Comparison of ENCODE assay signal across 15 cellular contexts in genomic region chr3:197333901-197334639, GRCh38. TPM values are rescaled to one million over a fixed set of nuclear protein-coding genes. Genes with fewer than 3 reads are reported as not detected.
DNase-seq lines count a peak whose midpoint lies in the region; ATAC-seq and TF ChIP-seq lines count a peak whose summit lies in the region.
"Had no signal": no experiment of that assay in that cellular context is flagged by ENCODE, and none has a peak within 500 bp of the region (broad histone marks: within the 10 kb centered on the region; RNA-seq: fewer than 3 reads in every experiment).

No MANE protein-coding gene starts in this region.

- H3K27me3 ChIP-seq in left lung = no peaks in the 10 kb centered on the region
- no peaks in the 10 kb centered on the region for H3K27me3 ChIP-seq in thyroid gland
- H3K27me3 ChIP-seq: BE2C had no signal

- no peak overlapping the region for H3K4me3 ChIP-seq in left lung
- H3K4me3 ChIP-seq in thyroid gland (replicated peaks in 1 of 3) = no peak overlapping the region
- H3K4me3 ChIP-seq: GM23248 had no signal

- H3K4me1 ChIP-seq in left lung (no peaks in the 10 kb centered on the region), thyroid gland (peaks cover 18 to 27% of the 10 kb centered on the region in 2 donors)

- H3K36me3 ChIP-seq in left lung = no peaks in the 10 kb centered on the region
- no peaks in the 10 kb centered on the region for H3K36me3 ChIP-seq in thyroid gland
- H3K36me3 ChIP-seq: BE2C had no signal

- peak in 1 of 2 donors; percentile 11 for TF ChIP-seq POLR2A in thyroid gland (IDR thresholded peaks at IDR 0.05)

- H3K4me1 Mint-ChIP-seq in WTC11 = peaks cover 23% of the 10 kb centered on the region
- H3K4me1 Mint-ChIP-seq: central memory CD8-positive, alpha-beta T cell had no signal

- H3K27me3 Mint-ChIP-seq in WTC11 (ENCODE audit: low read depth) = peaks cover 2% of the 10 kb centered on the region; the same call in 1 of the 2 replicates

- TF ChIP-seq CTCF in WTC11 (IDR thresholded peaks at IDR 0.05) (no peak), left lung (IDR thresholded peaks at IDR 0.05) (no peak), thyroid gland (IDR thresholded peaks at IDR 0.05) (no peak)

- DNase-seq in NCI-H187 treated with DMSO at 0.1 percent for 48 hours (lab: John Stamatoyannopoulos, UW) (peak; percentile 42), WTC11 (ENCODE audit: low spot score) (no peak), left lung (no peak), thyroid gland (peak; percentile 83 to 86), cerebellar cortex (ENCODE audit: low spot score) (no peak), NCI-H774 (lab: John Stamatoyannopoulos, UW) (no peak)
- DNase-seq: activated CD8-positive, alpha-beta T cell treated with anti-CD3 and anti-CD28 coated beads, Interleukin-2, amount 10 ng/mL, durations not matched to agents 7 days and 5 days; BE2C; GM23248; KG1; NCI-H1048; NK-92 treated with Interleukin-12 subunit alpha and Interleukin-12 subunit beta, amount 100 ng/mL, for 24 hours had no signal

- H3K27ac ChIP-seq in left lung = no peak overlapping the region
- H3K27ac ChIP-seq in thyroid gland = peak overlapping the region; percentile 68 to 89 (median 69)
- H3K27ac ChIP-seq: GM23248, HL-60 had no signal

- 45 to 48% methylated on average over 11 of the region's 11 CpGs for WGBS in thyroid gland, 2 donors

- CTCF ChIA-PET in WTC11 (lab: Charles Lee) = no interaction called here

- H3K36me3 Mint-ChIP-seq in WTC11 = no peaks in the 10 kb centered on the region

- H3K9me3 ChIP-seq in left lung (no peaks in the 10 kb centered on the region), thyroid gland (no peaks in the 10 kb centered on the region)
- H3K9me3 ChIP-seq: BE2C had no signal

- intact Hi-C loops in left lung (cut with DNase I) (no loop called here), thyroid gland (cut with DNase I) (no loop called here)

- no peaks in the 10 kb centered on the region for H3K9me3 Mint-ChIP-seq in WTC11
- H3K9me3 Mint-ChIP-seq: central memory CD8-positive, alpha-beta T cell had no signal

- ATAC-seq in WTC11 (peak; percentile 62), left lung (peak; percentile 87), HG02678 (IDR thresholded peaks at IDR 0.05; ENCODE audit: unreplicated experiment) (no peak)
- ATAC-seq: activated CD8-positive, alpha-beta T cell treated with anti-CD3 and anti-CD28 coated beads, Interleukin-2, amount 10 ng/mL, durations not matched to agents 7 days and 5 days had no signal

- 0 out of 2 replicates have a peak overlapping the region, but pooled peaks have one; percentile 44 for H3K27ac Mint-ChIP-seq in WTC11
- H3K27ac Mint-ChIP-seq: activated CD8-positive, alpha-beta T cell treated with anti-CD3 and anti-CD28 coated beads, Interleukin-2, amount 10 ng/mL, durations not matched to agents 7 days and 5 days had no signal

- H3K4me3 Mint-ChIP-seq in WTC11 = no peak overlapping the region
- H3K4me3 Mint-ChIP-seq: activated CD8-positive, alpha-beta T cell treated with anti-CD3 and anti-CD28 coated beads, Interleukin-2, amount 10 ng/mL, durations not matched to agents 7 days and 5 days; central memory CD8-positive, alpha-beta T cell had no signal

- POLR2A ChIA-PET in WTC11 (lab: Charles Lee) = interaction anchor here (0.6 kb wide), 1 partner anchor 107 kb away, joined by 3 read pairs; no protein-coding TSS in a partner anchor

TF ChIP-seq in WTC11, 78 proteins besides CTCF, POLR2A, EP300 and RAD21 (continues in another document):
- TF ChIP-seq, protein P1, sequence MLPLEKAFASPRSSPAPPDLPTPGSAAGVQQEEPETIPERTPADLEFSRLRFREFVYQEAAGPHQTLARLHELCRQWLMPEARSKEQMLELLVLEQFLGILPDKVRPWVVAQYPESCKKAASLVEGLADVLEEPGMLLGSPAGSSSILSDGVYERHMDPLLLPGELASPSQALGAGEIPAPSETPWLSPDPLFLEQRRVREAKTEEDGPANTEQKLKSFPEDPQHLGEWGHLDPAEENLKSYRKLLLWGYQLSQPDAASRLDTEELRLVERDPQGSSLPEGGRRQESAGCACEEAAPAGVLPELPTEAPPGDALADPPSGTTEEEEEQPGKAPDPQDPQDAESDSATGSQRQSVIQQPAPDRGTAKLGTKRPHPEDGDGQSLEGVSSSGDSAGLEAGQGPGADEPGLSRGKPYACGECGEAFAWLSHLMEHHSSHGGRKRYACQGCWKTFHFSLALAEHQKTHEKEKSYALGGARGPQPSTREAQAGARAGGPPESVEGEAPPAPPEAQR (CRISPR knock-in tag; IDR thresholded peaks at IDR 0.05) = no peak
- TF ChIP-seq FOXP1 (CRISPR knock-in tag; IDR thresholded peaks at IDR 0.05; ENCODE audit: borderline replicate concordance) (no peak), CREM (CRISPR knock-in tag; IDR thresholded peaks at IDR 0.05) (no peak), GRHL2 (CRISPR knock-in tag; IDR thresholded peaks at IDR 0.05; ENCODE audit: insufficient replicate concordance, severe bottlenecking) (no peak), ATF2 (CRISPR knock-in tag; IDR thresholded peaks at IDR 0.05; ENCODE audit: borderline replicate concordance, low read depth) (no peak), SP1 (CRISPR knock-in tag; conservative IDR thresholded peaks at IDR 0.05) (no peak), STAT6 (CRISPR knock-in tag; conservative IDR thresholded peaks at IDR 0.05; ENCODE audit: low read depth) (no peak), JAZF1 (CRISPR knock-in tag; IDR thresholded peaks at IDR 0.05) (no peak), ZNF317 (CRISPR knock-in tag; IDR thresholded peaks at IDR 0.05; ENCODE audit: borderline replicate concordance, low read depth) (no peak), ERG (CRISPR knock-in tag; IDR thresholded peaks at IDR 0.05) (no peak), ATF1 (CRISPR knock-in tag; IDR thresholded peaks at IDR 0.05) (no peak)
- TF ChIP-seq, protein P2, sequence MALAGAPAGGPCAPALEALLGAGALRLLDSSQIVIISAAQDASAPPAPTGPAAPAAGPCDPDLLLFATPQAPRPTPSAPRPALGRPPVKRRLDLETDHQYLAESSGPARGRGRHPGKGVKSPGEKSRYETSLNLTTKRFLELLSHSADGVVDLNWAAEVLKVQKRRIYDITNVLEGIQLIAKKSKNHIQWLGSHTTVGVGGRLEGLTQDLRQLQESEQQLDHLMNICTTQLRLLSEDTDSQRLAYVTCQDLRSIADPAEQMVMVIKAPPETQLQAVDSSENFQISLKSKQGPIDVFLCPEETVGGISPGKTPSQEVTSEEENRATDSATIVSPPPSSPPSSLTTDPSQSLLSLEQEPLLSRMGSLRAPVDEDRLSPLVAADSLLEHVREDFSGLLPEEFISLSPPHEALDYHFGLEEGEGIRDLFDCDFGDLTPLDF (CRISPR knock-in tag; IDR thresholded peaks at IDR 0.05) = no peak
- TF ChIP-seq, protein P3, sequence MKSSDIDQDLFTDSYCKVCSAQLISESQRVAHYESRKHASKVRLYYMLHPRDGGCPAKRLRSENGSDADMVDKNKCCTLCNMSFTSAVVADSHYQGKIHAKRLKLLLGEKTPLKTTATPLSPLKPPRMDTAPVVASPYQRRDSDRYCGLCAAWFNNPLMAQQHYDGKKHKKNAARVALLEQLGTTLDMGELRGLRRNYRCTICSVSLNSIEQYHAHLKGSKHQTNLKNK (CRISPR knock-in tag; IDR thresholded peaks at IDR 0.05) = no peak

RNA-seq across cellular contexts. Expression of gene DLG1, which starts 35.7 kb away (rescaled TPM):
- total RNA-seq in WTC11 (2021) (72.0 to 81.1 TPM (median 72.7 TPM) in 3 replicates), left lung (10 to 100 TPM; 71.0 to 82.7 TPM), thyroid gland (100 to 1,000 TPM; 111 to 233 (median 174) TPM)

Comparison
In these comparisons a context has a peak if more than half of its experiments do, and no peak if none do; other contexts are left out.
1. DNase-seq: peak in NCI-H187 treated with DMSO at 0.1 percent for 48 hours (single experiment) and thyroid gland (2 of 2); none in WTC11 (single experiment), left lung (0 of 2), cerebellar cortex (single experiment) and NCI-H774 (single experiment).
2. H3K27ac ChIP-seq: peak in thyroid gland (3 of 3); none in left lung (0 of 2).